Comparison of ENCODE assay signal across 1 cellular context in the genomic region with DNA sequence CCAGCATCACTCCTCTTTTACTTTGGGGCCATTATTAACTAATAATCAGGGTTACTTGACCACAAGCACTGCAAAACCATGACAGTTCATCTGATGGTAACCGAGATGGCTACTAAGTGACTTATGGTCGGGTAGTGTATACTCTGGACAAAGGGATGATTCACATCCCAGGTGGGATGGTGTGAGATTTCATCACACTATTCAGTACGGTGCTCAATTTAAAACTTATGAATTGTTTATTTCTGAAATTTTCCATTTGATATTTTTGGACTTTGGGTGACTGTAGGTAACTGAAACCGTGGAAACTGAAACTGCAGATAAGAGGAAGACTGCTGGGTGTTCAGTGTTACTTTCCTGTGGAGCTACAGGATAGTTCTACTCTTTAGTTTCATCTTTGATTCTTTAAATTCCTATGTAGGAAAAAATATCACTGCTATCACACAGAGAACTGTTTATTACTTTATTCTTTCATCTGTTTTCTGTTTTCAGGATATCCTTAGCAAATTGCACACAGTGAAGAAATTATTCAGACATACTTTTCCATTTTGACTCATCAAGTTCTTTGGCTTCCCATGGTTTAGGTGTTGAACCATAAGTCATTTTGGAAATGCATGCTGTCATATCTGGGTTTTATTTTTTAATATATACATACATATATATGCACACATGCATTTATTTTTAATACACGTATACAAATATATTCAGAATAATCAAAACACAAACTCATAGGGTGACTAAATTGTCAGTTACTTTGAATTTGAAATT.
TF ChIP-seq lines count a peak whose summit lies in the region.

No MANE protein-coding gene starts in this region.

TF ChIP-seq in GM12878, 131 proteins besides CTCF, POLR2A, EP300 and RAD21 (continued from another document):
- TF ChIP-seq FOXM1 (IDR thresholded peaks at IDR 0.05; ENCODE audit: low read depth, low read length) (peak; percentile 50; the same call in 1 of the 2 replicates), IKZF2 (IDR thresholded peaks at IDR 0.05) (peak; percentile 65 to 66; a peak in 3 of 4 replicates), ZBED1 (IDR thresholded peaks at IDR 0.05; ENCODE audit: borderline replicate concordance) (no peak), CBFB (IDR thresholded peaks at IDR 0.05; ENCODE audit: low read depth) (peak; percentile 44; the same call in 1 of the 2 replicates), MTA2 (IDR thresholded peaks at IDR 0.05; ENCODE audit: low read depth) (0 out of 2 replicates have a peak, but pooled peaks have one; percentile 35), E2F8 (IDR thresholded peaks at IDR 0.05; ENCODE audit: low read depth, partially characterized antibody) (no peak), JUNB (IDR thresholded peaks at IDR 0.05) (peak; percentile 75), DPF2 (IDR thresholded peaks at IDR 0.05) (0 out of 2 replicates have a peak, but pooled peaks have one; percentile 43), RUNX3 (IDR thresholded peaks at IDR 0.05; ENCODE audit: low read length) (peak; percentile 78)
